Comparison of ENCODE assay signal across 21 cellular contexts in genomic region chr6:33983721-33984465, GRCh38.
DNase-seq lines count a peak whose midpoint lies in the region; ATAC-seq, FAIRE-seq and TF ChIP-seq lines count a peak whose summit lies in the region.
"Had no signal": no experiment of that assay in that cellular context is flagged by ENCODE, and none has a peak within 500 bp of the region (broad histone marks: within the 10 kb centered on the region; RNA-seq: fewer than 3 reads in every experiment).

No MANE protein-coding gene starts in this region.

- peak overlapping the region; percentile 56 for H3K27ac ChIP-seq in VCaP
- no peak overlapping the region for H3K27ac ChIP-seq in spleen
- H3K27ac ChIP-seq: left lung, tibial artery had no signal

- H3K4me1 Mint-ChIP-seq in mesothelial cell of epicardium: peaks cover 8% of the 10 kb centered on the region

- H3K4me3 Mint-ChIP-seq in mesothelial cell of epicardium: no peak overlapping the region

- 84 to 94% (median 87%) methylated on average over 8 of the region's 8 CpGs for WGBS in spleen, 5 donors

- H3K27me3 ChIP-seq in spleen (replicated peaks in 1 of 7): no peaks in the 10 kb centered on the region
- H3K27me3 ChIP-seq: left lung had no signal

- intact Hi-C loops in left colon (cut with DNase I, micrococcal nuclease) (no loop called here), spleen (cut with DNase I; ENCODE audit: low total_unique reads) (no loop called here)

- TF ChIP-seq POLR2A in spleen (IDR thresholded peaks at IDR 0.05): no peak

- ATAC-seq in left colon: no peak
- no peak for ATAC-seq in HG03571 (IDR thresholded peaks at IDR 0.05; ENCODE audit: unreplicated experiment)
- ATAC-seq: stimulated activated naive CD8-positive, alpha-beta T cell treated with anti-CD3 and anti-CD28 coated beads, Interleukin-15, Interleukin-2, amounts not matched to agents 100 U/mL and 50 U/mL, for 24 hours had no signal

- no peaks in the 10 kb centered on the region for H3K9me3 ChIP-seq in spleen
- H3K9me3 ChIP-seq: left lung, tibial artery had no signal

- no peaks in the 10 kb centered on the region for H3K36me3 ChIP-seq in spleen
- H3K36me3 ChIP-seq: left lung, tibial artery had no signal

- H3K27me3 Mint-ChIP-seq in mesothelial cell of epicardium (ENCODE audit: low read depth): peaks cover 4% of the 10 kb centered on the region

- no peak for FAIRE-seq in urothelium cell line (lab: Jason Lieb, UNC)
- FAIRE-seq: A204.1, D721Med, endothelial cell of umbilical vein, TTC549 had no signal

- peak; percentile 23 for DNase-seq in activated CD4-positive, CD25-positive, alpha-beta regulatory T cell treated with anti-CD3 and anti-CD28 coated beads, Interleukin-2, amount 50 U/mL, for 72 hours
- DNase-seq in activated CD4-positive, CD25-positive, alpha-beta regulatory T cell (lab: John Stamatoyannopoulos, UW): no peak
- DNase-seq in left colon: peak; percentile 8 to 33
- DNase-seq in spleen: peak; percentile 38
- DNase-seq in urothelium cell line (ENCODE audit: low spot score): no peak
- no peak for DNase-seq in mesothelial cell of epicardium (ENCODE audit: low spot score in 2 of 2, unreplicated experiment in 2 of 2)
- DNase-seq: activated CD4-positive, alpha-beta T cell treated with anti-CD3 and anti-CD28 coated beads for 48 hours; NCI-H2107; NCI-H446 treated with DMSO at 0.1 percent for 48 hours; stimulated activated CD4-positive, alpha-beta T cell treated with anti-CD3 and anti-CD28 coated beads, Interleukin-2, amount 100 ng/mL, for 48 hours; stimulated activated naive CD8-positive, alpha-beta T cell treated with anti-CD3 and anti-CD28 coated beads, Interleukin-15, Interleukin-2, amounts not matched to agents 100 U/mL and 50 U/mL, for 24 hours had no signal

- H3K27ac Mint-ChIP-seq in mesothelial cell of epicardium: no peak overlapping the region
- H3K27ac Mint-ChIP-seq: activated T-helper 2 cell treated with anti-CD3 and anti-CD28 coated beads, Interferon-gamma antibody, Interleukin-2, Interleukin-4, amounts not matched to agents 10 μg/mL and 5 μg/mL and 100 μg/mL, durations not matched to agents 14 hours and 24 hours and 36 hours had no signal

- H3K4me1 ChIP-seq in spleen: peaks cover 0 to 9% (median 3%) of the 10 kb centered on the region in 6 donors
- H3K4me1 ChIP-seq: tibial artery had no signal

- peaks cover 2% of the 10 kb centered on the region for H3K36me3 Mint-ChIP-seq in mesothelial cell of epicardium

- no peak overlapping the region for H3K4me3 ChIP-seq in spleen
- H3K4me3 ChIP-seq: left lung, smooth muscle cell, tibial artery had no signal

- peaks cover 4% of the 10 kb centered on the region for H3K9me3 Mint-ChIP-seq in mesothelial cell of epicardium
- H3K9me3 Mint-ChIP-seq: activated T-helper 2 cell treated with anti-CD3 and anti-CD28 coated beads, Interferon-gamma antibody, Interleukin-2, Interleukin-4, amounts not matched to agents 10 μg/mL and 5 μg/mL and 100 μg/mL, durations not matched to agents 14 hours and 24 hours and 36 hours had no signal

- TF ChIP-seq CTCF in VCaP (conservative IDR thresholded peaks at IDR 0.05): no peak
- TF ChIP-seq CTCF in spleen (IDR thresholded peaks at IDR 0.05 in 8 of 11, conservative IDR thresholded peaks at IDR 0.05 in 3 of 11): no peak
- TF ChIP-seq CTCF in mesothelial cell of epicardium (IDR thresholded peaks at IDR 0.05; ENCODE audit: unreplicated experiment): no peak

Comparison
In these comparisons a context has a peak if more than half of its experiments do, and no peak if none do; other contexts are left out.
1. DNase-seq: peak in activated CD4-positive, CD25-positive, alpha-beta regulatory T cell treated with anti-CD3 and anti-CD28 coated beads, Interleukin-2, amount 50 U/mL, for 72 hours (single experiment), left colon (2 of 2) and spleen (single experiment); none in activated CD4-positive, CD25-positive, alpha-beta regulatory T cell (0 of 4), urothelium cell line (single experiment) and mesothelial cell of epicardium (0 of 2).